ENCODE assay signal across 9 cellular contexts in the genomic region with DNA sequence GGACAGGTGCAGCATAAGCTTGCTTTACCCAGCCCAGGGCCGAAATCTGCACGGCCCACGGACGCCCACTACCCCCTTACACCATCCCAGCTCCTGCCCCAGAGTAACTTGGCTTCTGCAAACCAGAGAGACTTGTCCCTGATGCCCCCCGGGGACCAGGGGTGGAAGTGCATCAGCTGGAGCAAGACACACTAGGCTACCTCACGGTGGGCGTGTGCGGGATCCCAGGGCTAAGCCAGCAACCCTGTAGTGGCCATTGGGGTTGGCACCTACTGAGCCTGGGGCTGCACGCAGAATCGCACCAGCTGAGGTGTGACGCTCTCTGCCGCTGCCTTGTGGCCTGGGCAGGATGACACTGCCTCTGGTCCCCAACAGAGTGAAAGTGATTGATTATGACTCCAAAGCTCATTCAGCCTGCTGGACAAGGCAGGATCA. TPM values are rescaled to one million over a fixed set of nuclear protein-coding genes. Genes with fewer than 3 reads are reported as not detected.
DNase-seq lines count a peak whose midpoint lies in the region; ATAC-seq and TF ChIP-seq lines count a peak whose summit lies in the region.
"Had no signal": no experiment of that assay in that cellular context is flagged by ENCODE, and none has a peak within 500 bp of the region (broad histone marks: within the 10 kb centered on the region; RNA-seq: fewer than 3 reads in every experiment).

No MANE protein-coding gene starts in this region.

- 66 to 75% (median 71%) methylated on average over 11 to 12 of the region's 12 CpGs for WGBS in ovary, 3 donors

- H3K27me3 ChIP-seq in breast epithelium (no peaks in the 10 kb centered on the region), ovary (no peaks in the 10 kb centered on the region)
- H3K27me3 ChIP-seq: BLaER1 had no signal

- peaks cover 12% of the 10 kb centered on the region in 2 donors for H3K4me1 Mint-ChIP-seq in natural killer cell treated with Interleukin-12 subunit alpha and Interleukin-12 subunit beta and Interleukin-15 and Interleukin-18, amount 100 ng/mL, for 72 hours (ENCODE audit: low read depth in 2 of 2)

- TF ChIP-seq POLR2A in breast epithelium (IDR thresholded peaks at IDR 0.05) (no peak), ovary (IDR thresholded peaks at IDR 0.05) (no peak)

- TF ChIP-seq CTCF in breast epithelium (IDR thresholded peaks at IDR 0.05) (no peak), ovary (IDR thresholded peaks at IDR 0.05) (no peak)

- DNase-seq in NCI-H345 (lab: John Stamatoyannopoulos, UW) (peak; percentile 23), NCI-H345 treated with DMSO at 0.1 percent for 48 hours (lab: John Stamatoyannopoulos, UW; ENCODE audit: unreplicated experiment) (no peak), RPMI7951 (ENCODE audit: low read depth) (peak; percentile 10), breast epithelium (ENCODE audit: low spot score in 2 of 2) (no peak), ovary (no peak)
- peak; percentile 74 for DNase-seq in natural killer cell treated with Interleukin-12 subunit alpha and Interleukin-12 subunit beta and Interleukin-15 and Interleukin-18, amount 100 ng/mL, for 72 hours (ENCODE audit: low spot score)

- H3K4me1 ChIP-seq in breast epithelium (peaks cover 0 to 8% of the 10 kb centered on the region in 2 donors), ovary (ENCODE audit: insufficient read depth) (peaks cover 5% of the 10 kb centered on the region)

- H3K9me3 ChIP-seq in breast epithelium (no peaks in the 10 kb centered on the region), ovary (no peaks in the 10 kb centered on the region)
- H3K9me3 ChIP-seq: BLaER1 had no signal

- TF ChIP-seq EP300 in ovary (IDR thresholded peaks at IDR 0.05) = no peak

- H3K27ac Mint-ChIP-seq in natural killer cell treated with Interleukin-12 subunit alpha and Interleukin-12 subunit beta and Interleukin-15 and Interleukin-18, amount 100 ng/mL, for 72 hours = no peak overlapping the region

- no peaks in the 10 kb centered on the region for H3K36me3 Mint-ChIP-seq in natural killer cell treated with Interleukin-12 subunit alpha and Interleukin-12 subunit beta and Interleukin-15 and Interleukin-18, amount 100 ng/mL, for 72 hours

- H3K27ac ChIP-seq in breast epithelium (peak overlapping the region; percentile 63), ovary (no peak overlapping the region)
- H3K27ac ChIP-seq: BLaER1 had no signal

- H3K36me3 ChIP-seq in breast epithelium (no peaks in the 10 kb centered on the region), ovary (no peaks in the 10 kb centered on the region)

- H3K4me3 ChIP-seq in breast epithelium (peak overlapping the region in 1 of 3 donors; percentile 39), ovary (no peak overlapping the region)
- H3K4me3 ChIP-seq: BLaER1 had no signal

- intact Hi-C loops in breast epithelium (cut with DNase I; ENCODE audit: low total_unique reads) (loop anchor here (10.0 kb wide), 2 partner anchors 193 to 1693 kb away; no protein-coding TSS in a partner anchor), ovary (cut with DNase I) (no loop called here)

- H3K4me3 Mint-ChIP-seq in natural killer cell treated with Interleukin-12 subunit alpha and Interleukin-12 subunit beta and Interleukin-15 and Interleukin-18, amount 100 ng/mL, for 72 hours = no peak overlapping the region

- ATAC-seq in natural killer cell treated with Interleukin-12 subunit alpha and Interleukin-12 subunit beta and Interleukin-15 and Interleukin-18, amount 100 ng/mL, for 72 hours = peak; percentile 91 to 92
- ATAC-seq in HG03025 (IDR thresholded peaks at IDR 0.05; ENCODE audit: low FRiP score, unreplicated experiment) = no peak
- no peak for ATAC-seq in HG03442 (IDR thresholded peaks at IDR 0.05; ENCODE audit: unreplicated experiment)

- H3K9me3 Mint-ChIP-seq in natural killer cell treated with Interleukin-12 subunit alpha and Interleukin-12 subunit beta and Interleukin-15 and Interleukin-18, amount 100 ng/mL, for 72 hours = no peaks in the 10 kb centered on the region

- H3K27me3 Mint-ChIP-seq in natural killer cell treated with Interleukin-12 subunit alpha and Interleukin-12 subunit beta and Interleukin-15 and Interleukin-18, amount 100 ng/mL, for 72 hours = peaks cover 0 to 2% of the 10 kb centered on the region in 2 donors

RNA-seq across cellular contexts. Expression of a gene that starts 6.1 kb away (rescaled TPM):
- total RNA-seq in RPMI7951 (2014; rRNA removed; shearing (Covaris generic)) = 4.4 and 4.6 TPM in 2 replicates
- total RNA-seq in breast epithelium (10 to 100 TPM in 2 of 3 donors, 1 to 10 TPM in 1; 7.7 to 16.7 (median 16.0) TPM), ovary (10 to 100 TPM in 5 of 7 donors, 1 to 10 TPM in 2; 6.8 to 12.3 (median 11.0) TPM)
- 10 to 100 TPM; 14.4 to 16.3 TPM for total RNA-seq in natural killer cell treated with Interleukin-12 subunit alpha and Interleukin-12 subunit beta and Interleukin-15 and Interleukin-18, amount 100 ng/mL, for 72 hours
- 1 to 10 TPM; 3.9 to 8.1 TPM for polyA plus RNA-seq in ovary

RNA-seq across cellular contexts. Expression of a gene that starts 21.1 kb away (rescaled TPM):
- total RNA-seq in RPMI7951 (2014; rRNA removed; shearing (Covaris generic)) = 23.8 and 25.9 TPM in 2 replicates
- total RNA-seq in breast epithelium = 10 to 100 TPM; 17.7 to 38.7 (median 20.9) TPM
- total RNA-seq in natural killer cell treated with Interleukin-12 subunit alpha and Interleukin-12 subunit beta and Interleukin-15 and Interleukin-18, amount 100 ng/mL, for 72 hours = 10 to 100 TPM in 1 of 2 donors, 1 to 10 TPM in 1; 8.8 to 16.5 TPM
- total RNA-seq in ovary = 10 to 100 TPM in 6 of 7 donors, 1 to 10 TPM in 1; 9.4 to 21.2 (median 17.9) TPM
- polyA plus RNA-seq in ovary = 10 to 100 TPM in 1 of 2 donors, 1 to 10 TPM in 1; 6.2 to 17.2 TPM

RNA-seq across cellular contexts. Expression of a gene that starts 33.2 kb away (rescaled TPM):
- total RNA-seq in RPMI7951 (2014; rRNA removed; shearing (Covaris generic)) = 1,607 and 1,832 TPM in 2 replicates
- total RNA-seq in breast epithelium (1,000 to 10,000 TPM; 2,790 to 3,232 (median 3,032) TPM), ovary (1,000 to 10,000 TPM; 1,883 to 4,136 (median 2,145) TPM)
- total RNA-seq in natural killer cell treated with Interleukin-12 subunit alpha and Interleukin-12 subunit beta and Interleukin-15 and Interleukin-18, amount 100 ng/mL, for 72 hours = 1,000 to 10,000 TPM in 1 of 2 donors, 100 to 1,000 TPM in 1; 698 to 1,282 TPM
- polyA plus RNA-seq in ovary = 1,000 to 10,000 TPM; 3,825 to 5,812 TPM

RNA-seq across cellular contexts. Expression of a gene that starts 33.3 kb away (rescaled TPM):
- 6.1 and 7.1 TPM in 2 replicates for total RNA-seq in RPMI7951 (2014; rRNA removed; shearing (Covaris generic))
- total RNA-seq in breast epithelium = 10 to 100 TPM; 11.7 to 21.3 (median 17.9) TPM
- total RNA-seq in natural killer cell treated with Interleukin-12 subunit alpha and Interleukin-12 subunit beta and Interleukin-15 and Interleukin-18, amount 100 ng/mL, for 72 hours = 10 to 100 TPM; 17.5 to 34.4 TPM
- 10 to 100 TPM; 14.2 to 28.5 (median 20.9) TPM for total RNA-seq in ovary
- polyA plus RNA-seq in ovary = 10 to 100 TPM in 1 of 2 donors, 1 to 10 TPM in 1; 9.0 to 11.9 TPM

Comparison
In these comparisons a context has a peak if more than half of its experiments do, and no peak if none do; other contexts are left out.
1. DNase-seq: peak in NCI-H345 (single experiment), RPMI7951 (single experiment) and natural killer cell treated with Interleukin-12 subunit alpha and Interleukin-12 subunit beta and Interleukin-15 and Interleukin-18, amount 100 ng/mL, for 72 hours (single experiment); none in NCI-H345 treated with DMSO at 0.1 percent for 48 hours (single experiment), breast epithelium (0 of 2) and ovary (0 of 5).
2. H3K27ac ChIP-seq: peak in breast epithelium (2 of 2); none in ovary (0 of 2).
3. ATAC-seq: peak in natural killer cell treated with Interleukin-12 subunit alpha and Interleukin-12 subunit beta and Interleukin-15 and Interleukin-18, amount 100 ng/mL, for 72 hours (2 of 2); none in HG03025 (single experiment) and HG03442 (single experiment).